ENCODE assay signal across 1 cellular context in genomic region chr12:113479578-113480335, GRCh38.
TF ChIP-seq lines count a peak whose summit lies in the region.

No MANE protein-coding gene starts in this region.

TF ChIP-seq in HepG2, 621 proteins besides CTCF, POLR2A, EP300 and RAD21 (continued from another document):
- TF ChIP-seq U2AF2 (IDR thresholded peaks at IDR 0.05; ENCODE audit: low read depth, low read length): no peak
- peak; percentile 79 for TF ChIP-seq ZNF563 (CRISPR knock-in tag; IDR thresholded peaks at IDR 0.05)
- TF ChIP-seq ZNF292 (CRISPR knock-in tag; IDR thresholded peaks at IDR 0.05; ENCODE audit: borderline replicate concordance, low read depth): no peak
- TF ChIP-seq NCOA5 (CRISPR knock-in tag; IDR thresholded peaks at IDR 0.05): no peak
- TF ChIP-seq ZNF263 (CRISPR knock-in tag; IDR thresholded peaks at IDR 0.05): peak; percentile 46; the same call in 1 of the 2 replicates
